Comparison of ENCODE assay signal across 7 cellular contexts in the genomic region with DNA sequence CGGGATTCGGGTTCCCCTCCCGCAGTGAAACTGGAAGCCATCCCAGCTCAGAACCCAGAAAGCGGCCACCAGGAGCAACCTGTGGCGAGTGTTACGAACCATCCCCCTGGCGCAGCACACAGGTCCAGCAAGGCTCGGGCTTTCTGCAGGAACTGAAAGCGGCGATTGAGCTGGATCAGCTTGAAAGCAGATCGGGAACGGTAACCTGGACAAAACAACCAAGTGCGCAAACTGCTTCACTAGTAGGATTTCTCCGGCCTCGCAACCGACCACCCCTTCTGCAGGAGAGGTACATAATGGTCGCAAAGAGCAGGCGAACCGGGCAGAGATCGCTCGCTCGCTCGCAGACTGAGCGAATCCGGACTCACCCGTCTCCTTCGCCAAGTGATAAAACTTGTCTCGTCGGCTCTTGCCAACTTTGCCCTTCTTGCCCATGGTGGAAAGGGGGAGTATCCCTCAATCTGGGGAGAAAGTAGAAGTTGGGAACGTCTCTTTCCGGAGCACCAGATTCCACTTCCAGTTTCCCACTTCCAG. TPM values are rescaled to one million over a fixed set of nuclear protein-coding genes. Genes with fewer than 3 reads are reported as not detected.
DNase-seq lines count a peak whose midpoint lies in the region; ATAC-seq and TF ChIP-seq lines count a peak whose summit lies in the region.

No MANE protein-coding gene starts in this region.

- H3K27ac ChIP-seq in KMS-11 = peak overlapping the region; percentile 73; the same call in 1 of the 2 replicates
- peak overlapping the region; percentile 99 for H3K27ac ChIP-seq in substantia nigra (ENCODE audit: low read depth, low read length, poor library complexity, severe bottlenecking)

- H3K36me3 ChIP-seq in KMS-11 (ENCODE audit: insufficient read depth) (peaks cover 36% of the 10 kb centered on the region; the same call in 1 of the 2 replicates), kidney epithelial cell (ENCODE audit: control insufficient read depth, insufficient read depth, low read length) (peaks cover 14% of the 10 kb centered on the region)

- peak overlapping the region; percentile 90 for H2AFZ ChIP-seq in KMS-11 (ENCODE audit: low read depth)

- H3K4me1 ChIP-seq in KMS-11 (ENCODE audit: low read depth, poor library complexity, severe bottlenecking) = peaks cover 30% of the 10 kb centered on the region

- H3K27me3 ChIP-seq in KMS-11 (ENCODE audit: insufficient read depth, low read depth) (no peaks in the 10 kb centered on the region), kidney epithelial cell (ENCODE audit: control insufficient read depth, insufficient read depth, low read length) (no peaks in the 10 kb centered on the region)

- peak overlapping the region; percentile 80 for H3K9ac ChIP-seq in KMS-11

- intact Hi-C loops in head of caudate nucleus (cut with DNase I) = loop anchor here (5.0 kb wide), 1 partner anchor 54 kb away; the partner anchor contains the start of genes CCDC47 and DDX42

- ATAC-seq in GM19023 (IDR thresholded peaks at IDR 0.05; ENCODE audit: unreplicated experiment) = peak; percentile 6
- ATAC-seq in HG02623 (IDR thresholded peaks at IDR 0.05; ENCODE audit: unreplicated experiment) = no peak

- H4K20me1 ChIP-seq in KMS-11 (ENCODE audit: insufficient read depth) = no peaks in the 10 kb centered on the region

- H3K4me3 ChIP-seq in KMS-11 (IDR thresholded peaks at IDR 0.05; ENCODE audit: insufficient read depth, low read depth, low read length) = no peak overlapping the region
- peak overlapping the region; percentile 96 for H3K4me3 ChIP-seq in astrocyte of the spinal cord (ENCODE audit: low read depth, low read length)
- H3K4me3 ChIP-seq in kidney epithelial cell (ENCODE audit: low read depth, low read length) = peak overlapping the region; percentile 95

- TF ChIP-seq CTCF in KMS-11 (conservative IDR thresholded peaks at IDR 0.05; ENCODE audit: low read depth, low read length) = no peak
- no peak for TF ChIP-seq CTCF in astrocyte of the spinal cord (IDR thresholded peaks at IDR 0.05; ENCODE audit: low read depth, low read length)
- no peak for TF ChIP-seq CTCF in kidney epithelial cell (IDR thresholded peaks at IDR 0.05; ENCODE audit: insufficient read depth, low read length, poor library complexity, severe bottlenecking)

- in situ Hi-C loops in astrocyte of the spinal cord (cut with HindIII; ENCODE audit: low sequenced_read_pairs) = no loop called here

- H3K79me2 ChIP-seq in KMS-11 (ENCODE audit: insufficient read depth, low read depth) = peaks cover 54% of the 10 kb centered on the region

- H3K4me2 ChIP-seq in KMS-11 = peak overlapping the region; percentile 96

- peak; percentile 49 for DNase-seq in astrocyte of the spinal cord (ENCODE audit: low read depth, low spot score)
- no peak for DNase-seq in kidney epithelial cell (ENCODE audit: low read depth)
- peak in 4 of 49 donors; percentile 23 to 57 (median 44) for DNase-seq in substantia nigra (lab: John Stamatoyannopoulos, UW)
- DNase-seq in head of caudate nucleus = no peak

RNA-seq across cellular contexts. Expression of gene PSMC5, which starts 0.7 kb away (rescaled TPM):
- total RNA-seq in kidney epithelial cell = 64.8 and 77.6 TPM in 2 replicates

RNA-seq across cellular contexts. Expression of gene FTSJ3, which starts 0.9 kb away (rescaled TPM):
- total RNA-seq in kidney epithelial cell = 52.1 and 54.5 TPM in 2 replicates

RNA-seq across cellular contexts. Expression of gene SMARCD2, which starts 15.9 kb away (rescaled TPM):
- 78.7 and 107 TPM in 2 replicates for total RNA-seq in kidney epithelial cell

RNA-seq across cellular contexts. Expression of gene CSH2, which starts 46.9 kb away (rescaled TPM):
- total RNA-seq in kidney epithelial cell = not detected in 2 replicates

RNA-seq across cellular contexts. Expression of gene DDX42, which starts 52.6 kb away (rescaled TPM):
- 55.1 and 55.7 TPM in 2 replicates for total RNA-seq in kidney epithelial cell
